2 cellular contexts compared by ENCODE assay signal in the genomic region with DNA sequence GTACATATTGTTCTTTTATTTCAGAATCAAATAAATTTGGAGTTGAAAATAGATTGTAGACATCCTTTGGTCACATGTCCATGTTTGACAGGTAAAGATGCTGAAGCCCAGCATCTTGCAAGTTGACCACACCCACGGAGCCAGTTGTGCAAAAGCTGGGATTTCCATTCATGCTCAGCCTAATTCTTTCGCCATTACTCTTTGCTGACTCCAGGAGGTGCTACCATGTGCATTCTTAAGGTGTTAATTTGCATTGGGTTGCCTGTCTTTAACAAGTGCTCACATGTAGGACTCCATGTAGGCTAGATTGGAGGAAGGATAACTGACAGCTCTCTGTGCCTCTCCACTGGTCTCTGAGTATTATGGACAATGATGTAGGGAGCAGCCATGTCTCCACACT.
TF ChIP-seq lines count a peak whose summit lies in the region.

No MANE protein-coding gene starts in this region.

TF ChIP-seq in HCT116, 20 proteins besides CTCF, POLR2A, EP300 and RAD21 (continued from another document):
- TF ChIP-seq, protein P1, sequence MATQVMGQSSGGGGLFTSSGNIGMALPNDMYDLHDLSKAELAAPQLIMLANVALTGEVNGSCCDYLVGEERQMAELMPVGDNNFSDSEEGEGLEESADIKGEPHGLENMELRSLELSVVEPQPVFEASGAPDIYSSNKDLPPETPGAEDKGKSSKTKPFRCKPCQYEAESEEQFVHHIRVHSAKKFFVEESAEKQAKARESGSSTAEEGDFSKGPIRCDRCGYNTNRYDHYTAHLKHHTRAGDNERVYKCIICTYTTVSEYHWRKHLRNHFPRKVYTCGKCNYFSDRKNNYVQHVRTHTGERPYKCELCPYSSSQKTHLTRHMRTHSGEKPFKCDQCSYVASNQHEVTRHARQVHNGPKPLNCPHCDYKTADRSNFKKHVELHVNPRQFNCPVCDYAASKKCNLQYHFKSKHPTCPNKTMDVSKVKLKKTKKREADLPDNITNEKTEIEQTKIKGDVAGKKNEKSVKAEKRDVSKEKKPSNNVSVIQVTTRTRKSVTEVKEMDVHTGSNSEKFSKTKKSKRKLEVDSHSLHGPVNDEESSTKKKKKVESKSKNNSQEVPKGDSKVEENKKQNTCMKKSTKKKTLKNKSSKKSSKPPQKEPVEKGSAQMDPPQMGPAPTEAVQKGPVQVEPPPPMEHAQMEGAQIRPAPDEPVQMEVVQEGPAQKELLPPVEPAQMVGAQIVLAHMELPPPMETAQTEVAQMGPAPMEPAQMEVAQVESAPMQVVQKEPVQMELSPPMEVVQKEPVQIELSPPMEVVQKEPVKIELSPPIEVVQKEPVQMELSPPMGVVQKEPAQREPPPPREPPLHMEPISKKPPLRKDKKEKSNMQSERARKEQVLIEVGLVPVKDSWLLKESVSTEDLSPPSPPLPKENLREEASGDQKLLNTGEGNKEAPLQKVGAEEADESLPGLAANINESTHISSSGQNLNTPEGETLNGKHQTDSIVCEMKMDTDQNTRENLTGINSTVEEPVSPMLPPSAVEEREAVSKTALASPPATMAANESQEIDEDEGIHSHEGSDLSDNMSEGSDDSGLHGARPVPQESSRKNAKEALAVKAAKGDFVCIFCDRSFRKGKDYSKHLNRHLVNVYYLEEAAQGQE (IDR thresholded peaks at IDR 0.05; ENCODE audit: low read depth), result no peak
- TF ChIP-seq CEBPB (IDR thresholded peaks at IDR 0.05; ENCODE audit: low read depth), result no peak
- no peak for TF ChIP-seq TCF7L2 (IDR thresholded peaks at IDR 0.05; ENCODE audit: borderline replicate concordance, extremely low read depth, insufficient read depth, insufficient read length)
- no peak for TF ChIP-seq ZFX (IDR thresholded peaks at IDR 0.05)
- no peak for TF ChIP-seq SRF (IDR thresholded peaks at IDR 0.05; ENCODE audit: low read depth)
- no peak for TF ChIP-seq YY1 (IDR thresholded peaks at IDR 0.05; ENCODE audit: extremely low read depth, insufficient replicate concordance, low read depth, low read length)
- no peak for TF ChIP-seq EZH2phosphoT487 (IDR thresholded peaks at IDR 0.05; ENCODE audit: borderline replicate concordance)
- no peak for TF ChIP-seq SP1 (IDR thresholded peaks at IDR 0.05; ENCODE audit: low read depth)

TF ChIP-seq in WTC11, 78 proteins besides CTCF, POLR2A, EP300 and RAD21 (continued from another document):
- TF ChIP-seq, protein P2, sequence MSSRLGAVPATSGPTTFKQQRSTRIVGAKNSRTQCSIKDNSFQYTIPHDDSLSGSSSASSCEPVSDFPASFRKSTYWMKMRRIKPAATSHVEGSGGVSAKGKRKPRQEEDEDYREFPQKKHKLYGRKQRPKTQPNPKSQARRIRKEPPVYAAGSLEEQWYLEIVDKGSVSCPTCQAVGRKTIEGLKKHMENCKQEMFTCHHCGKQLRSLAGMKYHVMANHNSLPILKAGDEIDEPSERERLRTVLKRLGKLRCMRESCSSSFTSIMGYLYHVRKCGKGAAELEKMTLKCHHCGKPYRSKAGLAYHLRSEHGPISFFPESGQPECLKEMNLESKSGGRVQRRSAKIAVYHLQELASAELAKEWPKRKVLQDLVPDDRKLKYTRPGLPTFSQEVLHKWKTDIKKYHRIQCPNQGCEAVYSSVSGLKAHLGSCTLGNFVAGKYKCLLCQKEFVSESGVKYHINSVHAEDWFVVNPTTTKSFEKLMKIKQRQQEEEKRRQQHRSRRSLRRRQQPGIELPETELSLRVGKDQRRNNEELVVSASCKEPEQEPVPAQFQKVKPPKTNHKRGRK (CRISPR knock-in tag; IDR thresholded peaks at IDR 0.05; ENCODE audit: borderline replicate concordance), result no peak
- TF ChIP-seq ZNF232 (CRISPR knock-in tag; IDR thresholded peaks at IDR 0.05), result no peak
- no peak for TF ChIP-seq EMX1 (CRISPR knock-in tag; IDR thresholded peaks at IDR 0.05)
- TF ChIP-seq JUN (CRISPR knock-in tag; IDR thresholded peaks at IDR 0.05), result no peak
- TF ChIP-seq, protein P3, sequence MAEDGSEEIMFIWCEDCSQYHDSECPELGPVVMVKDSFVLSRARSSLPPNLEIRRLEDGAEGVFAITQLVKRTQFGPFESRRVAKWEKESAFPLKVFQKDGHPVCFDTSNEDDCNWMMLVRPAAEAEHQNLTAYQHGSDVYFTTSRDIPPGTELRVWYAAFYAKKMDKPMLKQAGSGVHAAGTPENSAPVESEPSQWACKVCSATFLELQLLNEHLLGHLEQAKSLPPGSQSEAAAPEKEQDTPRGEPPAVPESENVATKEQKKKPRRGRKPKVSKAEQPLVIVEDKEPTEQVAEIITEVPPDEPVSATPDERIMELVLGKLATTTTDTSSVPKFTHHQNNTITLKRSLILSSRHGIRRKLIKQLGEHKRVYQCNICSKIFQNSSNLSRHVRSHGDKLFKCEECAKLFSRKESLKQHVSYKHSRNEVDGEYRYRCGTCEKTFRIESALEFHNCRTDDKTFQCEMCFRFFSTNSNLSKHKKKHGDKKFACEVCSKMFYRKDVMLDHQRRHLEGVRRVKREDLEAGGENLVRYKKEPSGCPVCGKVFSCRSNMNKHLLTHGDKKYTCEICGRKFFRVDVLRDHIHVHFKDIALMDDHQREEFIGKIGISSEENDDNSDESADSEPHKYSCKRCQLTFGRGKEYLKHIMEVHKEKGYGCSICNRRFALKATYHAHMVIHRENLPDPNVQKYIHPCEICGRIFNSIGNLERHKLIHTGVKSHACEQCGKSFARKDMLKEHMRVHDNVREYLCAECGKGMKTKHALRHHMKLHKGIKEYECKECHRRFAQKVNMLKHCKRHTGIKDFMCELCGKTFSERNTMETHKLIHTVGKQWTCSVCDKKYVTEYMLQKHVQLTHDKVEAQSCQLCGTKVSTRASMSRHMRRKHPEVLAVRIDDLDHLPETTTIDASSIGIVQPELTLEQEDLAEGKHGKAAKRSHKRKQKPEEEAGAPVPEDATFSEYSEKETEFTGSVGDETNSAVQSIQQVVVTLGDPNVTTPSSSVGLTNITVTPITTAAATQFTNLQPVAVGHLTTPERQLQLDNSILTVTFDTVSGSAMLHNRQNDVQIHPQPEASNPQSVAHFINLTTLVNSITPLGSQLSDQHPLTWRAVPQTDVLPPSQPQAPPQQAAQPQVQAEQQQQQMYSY (CRISPR knock-in tag; IDR thresholded peaks at IDR 0.05), result no peak
- TF ChIP-seq MXD4 (CRISPR knock-in tag; IDR thresholded peaks at IDR 0.05; ENCODE audit: borderline replicate concordance), result no peak
- TF ChIP-seq ESRRA (CRISPR knock-in tag; IDR thresholded peaks at IDR 0.05; ENCODE audit: borderline replicate concordance), result no peak
- TF ChIP-seq, protein P4, sequence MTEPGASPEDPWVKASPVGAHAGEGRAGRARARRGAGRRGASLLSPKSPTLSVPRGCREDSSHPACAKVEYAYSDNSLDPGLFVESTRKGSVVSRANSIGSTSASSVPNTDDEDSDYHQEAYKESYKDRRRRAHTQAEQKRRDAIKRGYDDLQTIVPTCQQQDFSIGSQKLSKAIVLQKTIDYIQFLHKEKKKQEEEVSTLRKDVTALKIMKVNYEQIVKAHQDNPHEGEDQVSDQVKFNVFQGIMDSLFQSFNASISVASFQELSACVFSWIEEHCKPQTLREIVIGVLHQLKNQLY (CRISPR knock-in tag; IDR thresholded peaks at IDR 0.05), result no peak
- no peak for TF ChIP-seq ZNF416 (CRISPR knock-in tag; IDR thresholded peaks at IDR 0.05)
- TF ChIP-seq NR1H2 (CRISPR knock-in tag; IDR thresholded peaks at IDR 0.05), result no peak
- TF ChIP-seq PRRX2 (CRISPR knock-in tag; IDR thresholded peaks at IDR 0.05), result no peak
